23 cellular contexts compared by ENCODE assay signal in the genomic region with DNA sequence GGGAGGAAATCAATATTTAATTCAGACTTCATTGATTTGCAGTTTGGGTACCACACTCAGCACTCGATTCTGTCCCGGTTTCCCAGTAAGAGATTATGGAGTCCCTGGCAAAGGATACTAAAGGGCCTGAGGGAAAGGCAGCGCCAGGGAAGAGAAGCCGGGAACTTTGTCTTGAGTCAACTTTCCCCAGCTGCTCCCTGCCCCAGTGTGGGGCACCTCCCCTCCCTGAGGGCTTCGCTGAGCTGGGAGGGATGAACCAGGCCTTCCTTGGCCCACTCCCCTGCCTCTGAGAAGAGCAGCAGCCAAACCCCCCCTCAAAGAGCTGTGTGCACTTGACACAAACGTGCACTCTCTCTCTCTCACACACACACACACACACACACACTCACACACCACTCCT. TPM values are rescaled to one million over a fixed set of nuclear protein-coding genes. Genes with fewer than 3 reads are reported as not detected.
DNase-seq lines count a peak whose midpoint lies in the region; ATAC-seq and TF ChIP-seq lines count a peak whose summit lies in the region.
"Had no signal": no experiment of that assay in that cellular context is flagged by ENCODE, and none has a peak within 500 bp of the region (broad histone marks: within the 10 kb centered on the region; RNA-seq: fewer than 3 reads in every experiment).

No MANE protein-coding gene starts in this region.

- H3K4ac ChIP-seq in trophoblast cell (ENCODE audit: low read depth, low read length) = no peak overlapping the region

- TF ChIP-seq CTCF in Caco-2 (IDR thresholded peaks at IDR 0.05; ENCODE audit: insufficient read depth in 1 of 2, low read depth in 1 of 2, low read length in 1 of 2, severe bottlenecking in 1 of 2, unreplicated experiment in 1 of 2) = no peak

- no peaks in the 10 kb centered on the region for H3K9me3 Mint-ChIP-seq in Caco-2 (ENCODE audit: unreplicated experiment)
- H3K9me3 Mint-ChIP-seq: activated naive CD8-positive, alpha-beta T cell treated with anti-CD3 and anti-CD28 coated beads, Interleukin-2, amount 10 ng/mL, durations not matched to agents 7 days and 5 days; effector memory CD8-positive, alpha-beta T cell; IgD-negative memory B cell; type B pancreatic cell had no signal

- peak overlapping the region; percentile 19 for H4K8ac ChIP-seq in trophoblast cell (ENCODE audit: low read depth, low read length)

- no peak overlapping the region for H2BK5ac ChIP-seq in trophoblast cell (ENCODE audit: low read depth, low read length, poor library complexity)

- H3K79me2 ChIP-seq in trophoblast cell (ENCODE audit: control insufficient read depth, insufficient read depth, low read length, poor library complexity) = no peaks in the 10 kb centered on the region

- no peaks in the 10 kb centered on the region for H3K36me3 Mint-ChIP-seq in Caco-2 (ENCODE audit: insufficient read depth, unreplicated experiment)
- H3K36me3 Mint-ChIP-seq: activated naive CD8-positive, alpha-beta T cell treated with anti-CD3 and anti-CD28 coated beads, Interleukin-2, amount 10 ng/mL, durations not matched to agents 7 days and 5 days; IgD-negative memory B cell; type B pancreatic cell had no signal

- H2BK120ac ChIP-seq in trophoblast cell (ENCODE audit: insufficient read depth, low read length, poor library complexity) = peak overlapping the region; percentile 2

- no peak overlapping the region for H4K12ac ChIP-seq in trophoblast cell (ENCODE audit: low read depth, low read length)

- peak overlapping the region; percentile 31 for H2BK12ac ChIP-seq in trophoblast cell (ENCODE audit: low read length)

- H3K27ac ChIP-seq in trophoblast cell (ENCODE audit: low read depth, low read length) (no peak overlapping the region), substantia nigra (ENCODE audit: low read depth, low read length, poor library complexity, severe bottlenecking) (no peak overlapping the region)
- H3K27ac ChIP-seq: gastrocnemius medialis had no signal

- H3K4me1 ChIP-seq in Caco-2 (no peaks in the 10 kb centered on the region), NT2/D1 (ENCODE audit: insufficient read depth, insufficient read length) (peaks cover 32% of the 10 kb centered on the region), trophoblast cell (ENCODE audit: control insufficient read depth in 1 of 2, insufficient read depth in 2 of 2, low read length in 2 of 2) (peaks cover 10 to 12% of the 10 kb centered on the region in 2 experiments)

- peak overlapping the region; percentile 10 for H3K14ac ChIP-seq in trophoblast cell (ENCODE audit: low read length)

- CTCF ChIA-PET in Caco-2 (lab: Charles Lee) = no interaction called here

- ATAC-seq in GM21737 (IDR thresholded peaks at IDR 0.05; ENCODE audit: unreplicated experiment) = no peak
- no peak for ATAC-seq in stimulated activated naive CD8-positive, alpha-beta T cell treated with anti-CD3 and anti-CD28 coated beads, Interleukin-15, Interleukin-2, amounts not matched to agents 100 U/mL and 50 U/mL, for 24 hours
- ATAC-seq: effector memory CD8-positive, alpha-beta T cell; gastrocnemius medialis had no signal

- DNase-seq in Caco-2 (no peak), NT2/D1 (ENCODE audit: low read depth, low spot score) (no peak), fibroblast of gingiva (ENCODE audit: low read depth) (peak; percentile 32), trophoblast cell (peak; percentile 34 to 54), substantia nigra (lab: John Stamatoyannopoulos, UW) (no peak), NCI-H2081 treated with DMSO at 0.1 percent for 48 hours (lab: John Stamatoyannopoulos, UW) (no peak)
- no peak for DNase-seq in stimulated activated naive CD8-positive, alpha-beta T cell treated with anti-CD3 and anti-CD28 coated beads, Interleukin-15, Interleukin-2, amounts not matched to agents 100 U/mL and 50 U/mL, for 24 hours
- DNase-seq: activated CD4-positive, alpha-beta T cell treated with anti-CD3 and anti-CD28 coated beads, Interleukin-2, amount 50 U/mL, for 1 hour; activated naive CD8-positive, alpha-beta T cell treated with anti-CD3 and anti-CD28 coated beads, Interleukin-2, amount 10 ng/mL, durations not matched to agents 7 days and 5 days; activated T-cell treated with anti-CD3 and anti-CD28 coated beads, Interleukin-2, amount 50 U/mL, for 48 hours; caudate nucleus; effector memory CD8-positive, alpha-beta T cell; gastrocnemius medialis; NCI-H1105 treated with DMSO at 0.1 percent for 48 hours; NCI-H2227 treated with DMSO at 0.1 percent for 48 hours; SK-N-SH; stimulated activated CD4-positive, alpha-beta T cell treated with anti-CD3 and anti-CD28 coated beads, Interleukin-4, amount 100 ng/mL, for 4 hours had no signal

- peak overlapping the region; percentile 21 for H2AK5ac ChIP-seq in trophoblast cell (ENCODE audit: low read length)

- H3K27me3 ChIP-seq in Caco-2 (replicated peaks; ENCODE audit: control insufficient read depth, insufficient read depth, low read length) (no peaks in the 10 kb centered on the region), NT2/D1 (ENCODE audit: insufficient read depth, insufficient read length) (peaks cover 12% of the 10 kb centered on the region), trophoblast cell (ENCODE audit: insufficient read depth, low read length) (no peaks in the 10 kb centered on the region)
- H3K27me3 ChIP-seq: gastrocnemius medialis had no signal

- H3K9ac ChIP-seq in NT2/D1 (ENCODE audit: insufficient read length, low read depth) = peak overlapping the region; percentile 43
- no peak overlapping the region for H3K9ac ChIP-seq in trophoblast cell (ENCODE audit: low read length)
- H3K9ac ChIP-seq: SK-N-SH had no signal

- WGBS in trophoblast cell (ENCODE audit: extremely low coverage, insufficient coverage, insufficient read length) = no CpG with 5 or more reads among the region's 6 CpGs

- peak overlapping the region; percentile 27 for H4K91ac ChIP-seq in trophoblast cell (ENCODE audit: low read depth, low read length)

- no TSS peak for BruUV-seq in Caco-2 (replicated peaks; lab: Mats Ljungman, UMichigan)

- peak overlapping the region; percentile 5 for H3K27ac Mint-ChIP-seq in Caco-2 (ENCODE audit: unreplicated experiment)
- H3K27ac Mint-ChIP-seq: effector memory CD8-positive, alpha-beta T cell; IgD-negative memory B cell had no signal

- peak overlapping the region; percentile 11 for H3K18ac ChIP-seq in trophoblast cell (ENCODE audit: low read length)

- no peaks in the 10 kb centered on the region for H3K9me3 ChIP-seq in Caco-2
- H3K9me3 ChIP-seq in NT2/D1 (ENCODE audit: insufficient read depth, low read length) = no peaks in the 10 kb centered on the region
- H3K9me3 ChIP-seq in trophoblast cell (ENCODE audit: insufficient read depth, low read depth, low read length) = no peaks in the 10 kb centered on the region
- H3K9me3 ChIP-seq: gastrocnemius medialis, SK-N-SH had no signal

- no peak overlapping the region for H3K4me3 ChIP-seq in Caco-2 (ENCODE audit: low read depth, low read length)
- H3K4me3 ChIP-seq in NT2/D1 (ENCODE audit: insufficient read length, low read depth) = no peak overlapping the region
- no peak overlapping the region for H3K4me3 ChIP-seq in trophoblast cell (ENCODE audit: low read depth, low read length)
- H3K4me3 ChIP-seq: gastrocnemius medialis, lung had no signal

- peaks cover 9% of the 10 kb centered on the region for H3K4me1 Mint-ChIP-seq in Caco-2 (ENCODE audit: low read depth, unreplicated experiment)
- H3K4me1 Mint-ChIP-seq: IgD-negative memory B cell had no signal

- intact Hi-C loops in Caco-2 (cut with micrococcal nuclease; ENCODE audit: unreplicated experiment) = no loop called here

- POLR2A ChIA-PET in Caco-2 (lab: Charles Lee) = no interaction called here

- no peak overlapping the region for H3K4me2 ChIP-seq in trophoblast cell (ENCODE audit: low read length)
- H3K4me2 ChIP-seq: SK-N-SH had no signal

- no peaks in the 10 kb centered on the region for H3K36me3 ChIP-seq in Caco-2 (ENCODE audit: control insufficient read depth, insufficient read depth, low read length)
- H3K36me3 ChIP-seq in NT2/D1 (ENCODE audit: insufficient read depth, insufficient read length, low read length) = no peaks in the 10 kb centered on the region
- no peaks in the 10 kb centered on the region for H3K36me3 ChIP-seq in trophoblast cell (ENCODE audit: control insufficient read depth in 1 of 2, insufficient read depth in 2 of 2, low read length in 2 of 2)
- H3K36me3 ChIP-seq: gastrocnemius medialis had no signal

- H3K23ac ChIP-seq in trophoblast cell (ENCODE audit: low read length) = peak overlapping the region; percentile 93

- no peak overlapping the region for H2AFZ ChIP-seq in trophoblast cell (ENCODE audit: insufficient read depth, low read length, poor library complexity)

- H3K79me1 ChIP-seq in trophoblast cell (ENCODE audit: low read length) = peaks cover 26% of the 10 kb centered on the region

- no peak overlapping the region for H3K4me3 Mint-ChIP-seq in Caco-2 (ENCODE audit: unreplicated experiment)
- H3K4me3 Mint-ChIP-seq: activated naive CD8-positive, alpha-beta T cell treated with anti-CD3 and anti-CD28 coated beads, Interleukin-2, amount 10 ng/mL, durations not matched to agents 7 days and 5 days; effector memory CD8-positive, alpha-beta T cell; IgD-negative memory B cell; type B pancreatic cell had no signal

- H3K27me3 Mint-ChIP-seq in Caco-2 (ENCODE audit: insufficient read depth, unreplicated experiment) = no peaks in the 10 kb centered on the region
- H3K27me3 Mint-ChIP-seq: effector memory CD8-positive, alpha-beta T cell; type B pancreatic cell had no signal

RNA-seq across cellular contexts. Expression of a gene that starts 32.6 kb away (rescaled TPM):
- not detected in 2 replicates for total RNA-seq in Caco-2 (2022)
- 0.47 TPM in 2 replicates for polyA plus RNA-seq in trophoblast cell (2013)
- total RNA-seq: activated naive CD8-positive, alpha-beta T cell treated with anti-CD3 and anti-CD28 coated beads, Interleukin-2, amount 10 ng/mL, durations not matched to agents 7 days and 5 days; gastrocnemius medialis; lung; OCI-LY7 had no signal
- polyA plus RNA-seq: AG04450, IgD-negative memory B cell, lung, SK-N-SH had no signal

RNA-seq across cellular contexts. Expression of a gene that starts 51.0 kb away (rescaled TPM):
- total RNA-seq in Caco-2 (2022) = not detected in 2 replicates
- polyA plus RNA-seq in trophoblast cell (2013) = 2.3 and 2.4 TPM in 2 replicates
- total RNA-seq: activated naive CD8-positive, alpha-beta T cell treated with anti-CD3 and anti-CD28 coated beads, Interleukin-2, amount 10 ng/mL, durations not matched to agents 7 days and 5 days; OCI-LY7 had no signal
- polyA plus RNA-seq: IgD-negative memory B cell had no signal

Comparison
In these comparisons a context has a peak if more than half of its experiments do, and no peak if none do; other contexts are left out.
1. DNase-seq: peak in fibroblast of gingiva (single experiment) and trophoblast cell (2 of 2); none in Caco-2 (0 of 2), NT2/D1 (single experiment), substantia nigra (0 of 49), NCI-H2081 treated with DMSO at 0.1 percent for 48 hours (single experiment) and stimulated activated naive CD8-positive, alpha-beta T cell treated with anti-CD3 and anti-CD28 coated beads, Interleukin-15, Interleukin-2, amounts not matched to agents 100 U/mL and 50 U/mL, for 24 hours (single experiment).